ENCODE assay signal across 24 cellular contexts in genomic region chr6:29908710-29909109, GRCh38.
"Had no signal": no experiment of that assay in that cellular context is flagged by ENCODE, and none has a peak within 500 bp of the region (broad histone marks: within the 10 kb centered on the region; RNA-seq: fewer than 3 reads in every experiment).

No MANE protein-coding gene starts in this region.

- H3K9me3 Mint-ChIP-seq: activated T-cell treated with anti-CD3 and anti-CD28 coated beads, Interleukin-2, amount 50 U/mL, for 24 hours; activated T-helper 2 cell treated with anti-CD3 and anti-CD28 coated beads, Interferon-gamma antibody, Interleukin-2, Interleukin-4, amounts not matched to agents 10 μg/mL and 5 μg/mL and 100 μg/mL, durations not matched to agents 14 hours and 24 hours and 36 hours; memory B cell; nephron progenitor cell; type B pancreatic cell had no signal

- H3K27ac Mint-ChIP-seq: activated naive CD8-positive, alpha-beta T cell; activated T-cell treated with anti-CD3 and anti-CD28 coated beads, Interleukin-2, amount 50 U/mL, for 24 hours; activated T-helper 2 cell treated with anti-CD3 and anti-CD28 coated beads, Interferon-gamma antibody, Interleukin-2, Interleukin-4, amounts not matched to agents 10 μg/mL and 5 μg/mL and 100 μg/mL, durations not matched to agents 14 hours and 24 hours and 36 hours; memory B cell; nephron progenitor cell; type B pancreatic cell had no signal

- H3K4me1 Mint-ChIP-seq: nephron progenitor cell had no signal

- H3K4me3 ChIP-seq: adrenal gland, ascending aorta, esophagus muscularis mucosa, gastrocnemius medialis, left ventricle myocardium inferior, pancreas, thoracic aorta, vagina had no signal

- H3K36me3 Mint-ChIP-seq: type B pancreatic cell had no signal

- DNase-seq: activated CD4-positive, alpha-beta T cell treated with anti-CD3 and anti-CD28 coated beads for 1 hour; activated naive CD4-positive, alpha-beta T cell; activated T-cell treated with anti-CD3 and anti-CD28 coated beads, Interleukin-2, amount 50 U/mL, for 24 hours; adrenal gland; brain microvascular endothelial cell; caudate nucleus; effector memory CD4-positive, alpha-beta T cell; gastrocnemius medialis; hypothalamus; left ventricle myocardium inferior; nephron progenitor cell; pancreas; stimulated activated CD4-positive, alpha-beta T cell treated with anti-CD3 and anti-CD28 coated beads, Interleukin-4, amount 100 ng/mL, for 24 hours; stimulated activated naive CD4-positive, alpha-beta T cell treated with Interleukin-2 at 50 U/mL for 16 hours; T-helper 1 cell; T-helper 9 cell had no signal

- ATAC-seq: gastrocnemius medialis had no signal

- H3K4me3 Mint-ChIP-seq: activated naive CD8-positive, alpha-beta T cell; activated T-cell treated with anti-CD3 and anti-CD28 coated beads, Interleukin-2, amount 50 U/mL, for 24 hours; memory B cell; nephron progenitor cell; type B pancreatic cell had no signal
